ENCODE assay signal across 1 cellular context in the genomic region with DNA sequence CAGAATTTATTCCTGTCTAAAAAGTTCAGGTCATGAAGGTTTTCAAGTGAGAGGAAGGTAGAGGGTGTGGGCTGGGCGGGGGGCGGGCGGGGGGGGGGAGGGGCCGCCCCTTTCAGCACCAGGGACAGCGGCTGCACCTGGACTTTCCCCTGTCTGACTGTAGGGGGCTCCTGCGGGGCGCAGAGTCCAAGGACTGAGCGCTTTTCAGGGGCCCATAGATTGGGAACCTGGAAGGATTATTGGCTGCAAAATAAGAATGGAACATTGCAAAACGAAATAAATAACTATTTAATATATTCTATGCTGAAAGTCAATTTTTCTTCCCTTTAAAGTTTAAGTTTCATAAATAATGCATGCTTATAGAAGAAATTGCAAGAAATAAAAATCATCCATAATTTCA.
TF ChIP-seq lines count a peak whose summit lies in the region.

No MANE protein-coding gene starts in this region.

TF ChIP-seq in K562, 482 proteins besides CTCF, POLR2A, EP300 and RAD21 (continues in another document):
- no peak for TF ChIP-seq HIVEP1 (CRISPR knock-in tag; IDR thresholded peaks at IDR 0.05)
- TF ChIP-seq, protein P1, sequence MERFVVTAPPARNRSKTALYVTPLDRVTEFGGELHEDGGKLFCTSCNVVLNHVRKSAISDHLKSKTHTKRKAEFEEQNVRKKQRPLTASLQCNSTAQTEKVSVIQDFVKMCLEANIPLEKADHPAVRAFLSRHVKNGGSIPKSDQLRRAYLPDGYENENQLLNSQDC (CRISPR knock-in tag; IDR thresholded peaks at IDR 0.05) = no peak
- no peak for TF ChIP-seq TAL1 (IDR thresholded peaks at IDR 0.05)
- no peak for TF ChIP-seq ASH1L (IDR thresholded peaks at IDR 0.05; ENCODE audit: borderline replicate concordance, low read depth, partially characterized antibody)
- TF ChIP-seq, protein P2, sequence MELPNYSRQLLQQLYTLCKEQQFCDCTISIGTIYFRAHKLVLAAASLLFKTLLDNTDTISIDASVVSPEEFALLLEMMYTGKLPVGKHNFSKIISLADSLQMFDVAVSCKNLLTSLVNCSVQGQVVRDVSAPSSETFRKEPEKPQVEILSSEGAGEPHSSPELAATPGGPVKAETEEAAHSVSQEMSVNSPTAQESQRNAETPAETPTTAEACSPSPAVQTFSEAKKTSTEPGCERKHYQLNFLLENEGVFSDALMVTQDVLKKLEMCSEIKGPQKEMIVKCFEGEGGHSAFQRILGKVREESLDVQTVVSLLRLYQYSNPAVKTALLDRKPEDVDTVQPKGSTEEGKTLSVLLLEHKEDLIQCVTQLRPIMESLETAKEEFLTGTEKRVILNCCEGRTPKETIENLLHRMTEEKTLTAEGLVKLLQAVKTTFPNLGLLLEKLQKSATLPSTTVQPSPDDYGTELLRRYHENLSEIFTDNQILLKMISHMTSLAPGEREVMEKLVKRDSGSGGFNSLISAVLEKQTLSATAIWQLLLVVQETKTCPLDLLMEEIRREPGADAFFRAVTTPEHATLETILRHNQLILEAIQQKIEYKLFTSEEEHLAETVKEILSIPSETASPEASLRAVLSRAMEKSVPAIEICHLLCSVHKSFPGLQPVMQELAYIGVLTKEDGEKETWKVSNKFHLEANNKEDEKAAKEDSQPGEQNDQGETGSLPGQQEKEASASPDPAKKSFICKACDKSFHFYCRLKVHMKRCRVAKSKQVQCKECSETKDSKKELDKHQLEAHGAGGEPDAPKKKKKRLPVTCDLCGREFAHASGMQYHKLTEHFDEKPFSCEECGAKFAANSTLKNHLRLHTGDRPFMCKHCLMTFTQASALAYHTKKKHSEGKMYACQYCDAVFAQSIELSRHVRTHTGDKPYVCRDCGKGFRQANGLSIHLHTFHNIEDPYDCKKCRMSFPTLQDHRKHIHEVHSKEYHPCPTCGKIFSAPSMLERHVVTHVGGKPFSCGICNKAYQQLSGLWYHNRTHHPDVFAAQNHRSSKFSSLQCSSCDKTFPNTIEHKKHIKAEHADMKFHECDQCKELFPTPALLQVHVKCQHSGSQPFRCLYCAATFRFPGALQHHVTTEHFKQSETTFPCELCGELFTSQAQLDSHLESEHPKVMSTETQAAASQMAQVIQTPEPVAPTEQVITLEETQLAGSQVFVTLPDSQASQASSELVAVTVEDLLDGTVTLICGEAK (IDR thresholded peaks at IDR 0.05) = no peak
- TF ChIP-seq, protein P2 (CRISPR knock-in tag; IDR thresholded peaks at IDR 0.05) = no peak
- TF ChIP-seq, protein P3, sequence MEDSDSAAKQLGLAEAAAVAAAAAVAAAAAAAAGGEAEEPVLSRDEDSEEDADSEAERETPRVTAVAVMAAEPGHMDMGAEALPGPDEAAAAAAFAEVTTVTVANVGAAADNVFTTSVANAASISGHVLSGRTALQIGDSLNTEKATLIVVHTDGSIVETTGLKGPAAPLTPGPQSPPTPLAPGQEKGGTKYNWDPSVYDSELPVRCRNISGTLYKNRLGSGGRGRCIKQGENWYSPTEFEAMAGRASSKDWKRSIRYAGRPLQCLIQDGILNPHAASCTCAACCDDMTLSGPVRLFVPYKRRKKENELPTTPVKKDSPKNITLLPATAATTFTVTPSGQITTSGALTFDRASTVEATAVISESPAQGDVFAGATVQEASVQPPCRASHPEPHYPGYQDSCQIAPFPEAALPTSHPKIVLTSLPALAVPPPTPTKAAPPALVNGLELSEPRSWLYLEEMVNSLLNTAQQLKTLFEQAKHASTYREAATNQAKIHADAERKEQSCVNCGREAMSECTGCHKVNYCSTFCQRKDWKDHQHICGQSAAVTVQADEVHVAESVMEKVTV (CRISPR knock-in tag; IDR thresholded peaks at IDR 0.05) = peak; percentile 47; the same call in 1 of the 2 replicates
- no peak for TF ChIP-seq MCM3 (IDR thresholded peaks at IDR 0.05)
- TF ChIP-seq PHF20 (IDR thresholded peaks at IDR 0.05; ENCODE audit: partially characterized antibody) = no peak
- no peak for TF ChIP-seq E2F3 (CRISPR knock-in tag; IDR thresholded peaks at IDR 0.05)
- TF ChIP-seq, protein P4, sequence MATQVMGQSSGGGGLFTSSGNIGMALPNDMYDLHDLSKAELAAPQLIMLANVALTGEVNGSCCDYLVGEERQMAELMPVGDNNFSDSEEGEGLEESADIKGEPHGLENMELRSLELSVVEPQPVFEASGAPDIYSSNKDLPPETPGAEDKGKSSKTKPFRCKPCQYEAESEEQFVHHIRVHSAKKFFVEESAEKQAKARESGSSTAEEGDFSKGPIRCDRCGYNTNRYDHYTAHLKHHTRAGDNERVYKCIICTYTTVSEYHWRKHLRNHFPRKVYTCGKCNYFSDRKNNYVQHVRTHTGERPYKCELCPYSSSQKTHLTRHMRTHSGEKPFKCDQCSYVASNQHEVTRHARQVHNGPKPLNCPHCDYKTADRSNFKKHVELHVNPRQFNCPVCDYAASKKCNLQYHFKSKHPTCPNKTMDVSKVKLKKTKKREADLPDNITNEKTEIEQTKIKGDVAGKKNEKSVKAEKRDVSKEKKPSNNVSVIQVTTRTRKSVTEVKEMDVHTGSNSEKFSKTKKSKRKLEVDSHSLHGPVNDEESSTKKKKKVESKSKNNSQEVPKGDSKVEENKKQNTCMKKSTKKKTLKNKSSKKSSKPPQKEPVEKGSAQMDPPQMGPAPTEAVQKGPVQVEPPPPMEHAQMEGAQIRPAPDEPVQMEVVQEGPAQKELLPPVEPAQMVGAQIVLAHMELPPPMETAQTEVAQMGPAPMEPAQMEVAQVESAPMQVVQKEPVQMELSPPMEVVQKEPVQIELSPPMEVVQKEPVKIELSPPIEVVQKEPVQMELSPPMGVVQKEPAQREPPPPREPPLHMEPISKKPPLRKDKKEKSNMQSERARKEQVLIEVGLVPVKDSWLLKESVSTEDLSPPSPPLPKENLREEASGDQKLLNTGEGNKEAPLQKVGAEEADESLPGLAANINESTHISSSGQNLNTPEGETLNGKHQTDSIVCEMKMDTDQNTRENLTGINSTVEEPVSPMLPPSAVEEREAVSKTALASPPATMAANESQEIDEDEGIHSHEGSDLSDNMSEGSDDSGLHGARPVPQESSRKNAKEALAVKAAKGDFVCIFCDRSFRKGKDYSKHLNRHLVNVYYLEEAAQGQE (CRISPR knock-in tag; IDR thresholded peaks at IDR 0.05; ENCODE audit: low read depth) = peak; percentile 90
- TF ChIP-seq NUFIP1 (IDR thresholded peaks at IDR 0.05; ENCODE audit: partially characterized antibody) = no peak
- TF ChIP-seq PHF21A (IDR thresholded peaks at IDR 0.05; ENCODE audit: borderline replicate concordance, low read depth) = no peak
- peak; percentile 40; the same call in 1 of the 2 replicates for TF ChIP-seq ZNF766 (CRISPR knock-in tag; conservative IDR thresholded peaks at IDR 0.05)
- TF ChIP-seq, protein P5, sequence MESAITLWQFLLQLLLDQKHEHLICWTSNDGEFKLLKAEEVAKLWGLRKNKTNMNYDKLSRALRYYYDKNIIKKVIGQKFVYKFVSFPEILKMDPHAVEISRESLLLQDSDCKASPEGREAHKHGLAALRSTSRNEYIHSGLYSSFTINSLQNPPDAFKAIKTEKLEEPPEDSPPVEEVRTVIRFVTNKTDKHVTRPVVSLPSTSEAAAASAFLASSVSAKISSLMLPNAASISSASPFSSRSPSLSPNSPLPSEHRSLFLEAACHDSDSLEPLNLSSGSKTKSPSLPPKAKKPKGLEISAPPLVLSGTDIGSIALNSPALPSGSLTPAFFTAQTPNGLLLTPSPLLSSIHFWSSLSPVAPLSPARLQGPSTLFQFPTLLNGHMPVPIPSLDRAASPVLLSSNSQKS (CRISPR knock-in tag; IDR thresholded peaks at IDR 0.05) = no peak
- TF ChIP-seq BCL6 (CRISPR knock-in tag; IDR thresholded peaks at IDR 0.05) = no peak
- TF ChIP-seq MAZ (CRISPR knock-in tag; conservative IDR thresholded peaks at IDR 0.05 in 1 of 2, IDR thresholded peaks at IDR 0.05 in 1 of 2) = peak in 1 of 2 experiments; percentile 65; a peak in 2 of 4 replicates
- peak; percentile 66; the same call in 1 of the 2 replicates for TF ChIP-seq MIER1 (IDR thresholded peaks at IDR 0.05; ENCODE audit: low read depth)
- no peak for TF ChIP-seq SP2 (IDR thresholded peaks at IDR 0.05; ENCODE audit: extremely low read depth, low read depth, low read length, poor library complexity, severe bottlenecking)
- no peak for TF ChIP-seq ZNF77 (CRISPR knock-in tag; IDR thresholded peaks at IDR 0.05)
- TF ChIP-seq, protein P6, sequence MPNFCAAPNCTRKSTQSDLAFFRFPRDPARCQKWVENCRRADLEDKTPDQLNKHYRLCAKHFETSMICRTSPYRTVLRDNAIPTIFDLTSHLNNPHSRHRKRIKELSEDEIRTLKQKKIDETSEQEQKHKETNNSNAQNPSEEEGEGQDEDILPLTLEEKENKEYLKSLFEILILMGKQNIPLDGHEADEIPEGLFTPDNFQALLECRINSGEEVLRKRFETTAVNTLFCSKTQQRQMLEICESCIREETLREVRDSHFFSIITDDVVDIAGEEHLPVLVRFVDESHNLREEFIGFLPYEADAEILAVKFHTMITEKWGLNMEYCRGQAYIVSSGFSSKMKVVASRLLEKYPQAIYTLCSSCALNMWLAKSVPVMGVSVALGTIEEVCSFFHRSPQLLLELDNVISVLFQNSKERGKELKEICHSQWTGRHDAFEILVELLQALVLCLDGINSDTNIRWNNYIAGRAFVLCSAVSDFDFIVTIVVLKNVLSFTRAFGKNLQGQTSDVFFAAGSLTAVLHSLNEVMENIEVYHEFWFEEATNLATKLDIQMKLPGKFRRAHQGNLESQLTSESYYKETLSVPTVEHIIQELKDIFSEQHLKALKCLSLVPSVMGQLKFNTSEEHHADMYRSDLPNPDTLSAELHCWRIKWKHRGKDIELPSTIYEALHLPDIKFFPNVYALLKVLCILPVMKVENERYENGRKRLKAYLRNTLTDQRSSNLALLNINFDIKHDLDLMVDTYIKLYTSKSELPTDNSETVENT (CRISPR knock-in tag; IDR thresholded peaks at IDR 0.05) = no peak
- TF ChIP-seq, protein P7, sequence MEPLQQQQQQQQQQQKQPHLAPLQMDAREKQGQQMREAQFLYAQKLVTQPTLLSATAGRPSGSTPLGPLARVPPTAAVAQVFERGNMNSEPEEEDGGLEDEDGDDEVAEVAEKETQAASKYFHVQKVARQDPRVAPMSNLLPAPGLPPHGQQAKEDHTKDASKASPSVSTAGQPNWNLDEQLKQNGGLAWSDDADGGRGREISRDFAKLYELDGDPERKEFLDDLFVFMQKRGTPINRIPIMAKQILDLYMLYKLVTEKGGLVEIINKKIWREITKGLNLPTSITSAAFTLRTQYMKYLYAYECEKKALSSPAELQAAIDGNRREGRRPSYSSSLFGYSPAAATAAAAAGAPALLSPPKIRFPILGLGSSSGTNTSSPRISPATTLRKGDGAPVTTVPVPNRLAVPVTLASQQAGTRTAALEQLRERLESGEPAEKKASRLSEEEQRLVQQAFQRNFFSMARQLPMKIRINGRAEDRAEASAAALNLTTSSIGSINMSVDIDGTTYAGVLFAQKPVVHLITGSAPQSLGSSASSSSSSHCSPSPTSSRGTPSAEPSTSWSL (CRISPR knock-in tag; IDR thresholded peaks at IDR 0.05; ENCODE audit: borderline replicate concordance) = no peak
- peak; percentile 79 for TF ChIP-seq EHMT2 (IDR thresholded peaks at IDR 0.05)
- no peak for TF ChIP-seq MEIS2 (IDR thresholded peaks at IDR 0.05; ENCODE audit: partially characterized antibody)
- peak; percentile 13; the same call in 1 of the 2 replicates for TF ChIP-seq STAG1 (CRISPR knock-in tag; IDR thresholded peaks at IDR 0.05; ENCODE audit: borderline replicate concordance)
- no peak for TF ChIP-seq TAF15 (IDR thresholded peaks at IDR 0.05; ENCODE audit: low read depth, low read length)
- no peak for TF ChIP-seq POLR2B (IDR thresholded peaks at IDR 0.05; ENCODE audit: low read depth, partially characterized antibody)
- peak; percentile 82; the same call in 1 of the 2 replicates for TF ChIP-seq PRMT5 (CRISPR knock-in tag; IDR thresholded peaks at IDR 0.05)
- no peak for TF ChIP-seq KDM4B (IDR thresholded peaks at IDR 0.05; ENCODE audit: borderline replicate concordance in 2 of 2, low read depth in 1 of 2)
- TF ChIP-seq SLC30A9 (CRISPR knock-in tag; IDR thresholded peaks at IDR 0.05) = no peak
- TF ChIP-seq, protein P8, sequence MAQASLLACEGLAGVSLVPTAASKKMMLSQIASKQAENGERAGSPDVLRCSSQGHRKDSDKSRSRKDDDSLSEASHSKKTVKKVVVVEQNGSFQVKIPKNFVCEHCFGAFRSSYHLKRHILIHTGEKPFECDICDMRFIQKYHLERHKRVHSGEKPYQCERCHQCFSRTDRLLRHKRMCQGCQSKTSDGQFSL (CRISPR knock-in tag; IDR thresholded peaks at IDR 0.05) = peak; percentile 84
- TF ChIP-seq, protein P8 (tag; IDR thresholded peaks at IDR 0.05) = peak in 1 of 2 experiments; percentile 96; a peak in 2 of 4 replicates
- TF ChIP-seq, protein P9, sequence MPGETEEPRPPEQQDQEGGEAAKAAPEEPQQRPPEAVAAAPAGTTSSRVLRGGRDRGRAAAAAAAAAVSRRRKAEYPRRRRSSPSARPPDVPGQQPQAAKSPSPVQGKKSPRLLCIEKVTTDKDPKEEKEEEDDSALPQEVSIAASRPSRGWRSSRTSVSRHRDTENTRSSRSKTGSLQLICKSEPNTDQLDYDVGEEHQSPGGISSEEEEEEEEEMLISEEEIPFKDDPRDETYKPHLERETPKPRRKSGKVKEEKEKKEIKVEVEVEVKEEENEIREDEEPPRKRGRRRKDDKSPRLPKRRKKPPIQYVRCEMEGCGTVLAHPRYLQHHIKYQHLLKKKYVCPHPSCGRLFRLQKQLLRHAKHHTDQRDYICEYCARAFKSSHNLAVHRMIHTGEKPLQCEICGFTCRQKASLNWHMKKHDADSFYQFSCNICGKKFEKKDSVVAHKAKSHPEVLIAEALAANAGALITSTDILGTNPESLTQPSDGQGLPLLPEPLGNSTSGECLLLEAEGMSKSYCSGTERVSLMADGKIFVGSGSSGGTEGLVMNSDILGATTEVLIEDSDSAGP (CRISPR knock-in tag; IDR thresholded peaks at IDR 0.05) = no peak
- TF ChIP-seq CC2D1A (IDR thresholded peaks at IDR 0.05) = no peak
